Comparison of ENCODE assay signal across 11 cellular contexts in the genomic region with DNA sequence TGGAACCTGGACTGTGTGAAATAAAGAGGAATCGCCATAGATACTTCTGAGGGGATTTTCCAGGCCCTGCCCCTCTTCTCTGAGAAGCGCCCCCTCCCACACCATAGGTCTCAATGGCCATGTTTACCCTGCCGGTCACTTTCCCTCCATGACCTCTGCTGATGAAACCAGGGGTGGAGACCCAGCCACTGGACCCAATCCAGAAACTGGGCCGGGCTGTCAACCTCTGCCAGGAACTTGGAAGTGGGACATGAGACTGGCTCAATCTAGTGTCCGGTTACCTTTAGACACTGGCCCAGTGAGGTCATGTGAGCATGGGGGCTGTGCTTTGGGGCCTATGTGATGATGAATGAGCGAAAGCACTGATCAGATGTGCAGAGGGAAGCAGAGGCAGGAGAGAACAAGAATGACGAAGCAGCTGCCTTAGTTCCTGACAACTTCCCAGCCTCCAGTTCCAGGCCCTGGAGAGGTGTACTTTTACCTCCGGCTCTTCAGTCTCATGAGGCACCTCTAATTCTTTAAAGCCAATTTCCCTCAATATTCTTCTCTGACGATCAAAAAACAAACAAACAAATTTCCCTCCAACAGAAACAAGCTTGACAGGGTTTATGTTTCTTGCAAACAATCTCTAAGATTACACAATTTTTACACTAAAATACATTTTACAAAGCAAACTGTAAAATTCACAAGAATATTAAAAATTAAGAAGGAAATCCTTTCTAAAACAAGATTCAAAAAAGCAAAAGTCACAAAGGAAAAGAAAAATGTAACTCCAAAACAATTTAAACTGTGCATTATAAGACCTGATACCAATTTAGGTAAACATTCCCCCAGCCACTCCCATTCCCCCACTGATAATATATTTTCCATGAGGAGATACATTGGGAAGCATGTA. TPM values are rescaled to one million over a fixed set of nuclear protein-coding genes. Genes with fewer than 3 reads are reported as not detected.
DNase-seq lines count a peak whose midpoint lies in the region; ATAC-seq, FAIRE-seq and TF ChIP-seq lines count a peak whose summit lies in the region.
"Had no signal": no experiment of that assay in that cellular context is flagged by ENCODE, and none has a peak within 500 bp of the region (broad histone marks: within the 10 kb centered on the region; RNA-seq: fewer than 3 reads in every experiment).

No MANE protein-coding gene starts in this region.

- H3K9me3 Mint-ChIP-seq in MCF 10A (ENCODE audit: unreplicated experiment): no peaks in the 10 kb centered on the region
- H3K9me3 Mint-ChIP-seq in activated CD8-positive, alpha-beta T cell treated with anti-CD3 and anti-CD28 coated beads, Interleukin-2, amount 10 ng/mL, durations not matched to agents 7 days and 5 days (ENCODE audit: insufficient read depth): no peaks in the 10 kb centered on the region

- POLR2A ChIA-PET in MCF 10A (lab: Yijun Ruan, JAX): interaction anchor here (1.0 to 1.2 kb wide), 4 partner anchors 18 to 139 kb away, joined by 3 to 4 read pairs (median 4); a partner anchor contains a TSS
- POLR2A ChIA-PET in activated CD8-positive, alpha-beta T cell treated with anti-CD3 and anti-CD28 coated beads, Interleukin-2, amount 10 ng/mL, durations not matched to agents 7 days and 5 days (lab: Charles Lee): interaction anchor here (0.6 kb wide), 1 partner anchor 67 kb away, joined by 3 read pairs; no protein-coding TSS in a partner anchor

- DNase-seq in HT1080 (ENCODE audit: low read depth) (peak; percentile 40), MCF 10A (ENCODE audit: unreplicated experiment) (peak; percentile 94), left kidney (ENCODE audit: low read depth, low spot score) (peak; percentile 84), superior temporal gyrus (ENCODE audit: extremely low spot score) (peak; percentile 8), frontal cortex (ENCODE audit: low spot score in 2 of 2) (no peak), COR-L47 (lab: John Stamatoyannopoulos, UW) (no peak)
- no peak for DNase-seq in activated CD8-positive, alpha-beta T cell treated with anti-CD3 and anti-CD28 coated beads, Interleukin-2, amount 10 ng/mL, durations not matched to agents 7 days and 5 days
- DNase-seq: activated CD4-positive, alpha-beta T cell treated with anti-CD3 and anti-CD28 coated beads, Interleukin-2, amount 50 U/mL, for 1 hour; NCI-H1694 treated with DMSO at 0.1 percent for 48 hours had no signal

- intact Hi-C loops in MCF 10A (cut with micrococcal nuclease): loop anchor here (5.0 kb wide), 2 partner anchors 77 to 137 kb away; a partner anchor contains a TSS

- peak overlapping the region; percentile 93 for H3K27ac Mint-ChIP-seq in MCF 10A (ENCODE audit: low read depth, unreplicated experiment)
- H3K27ac Mint-ChIP-seq in activated CD8-positive, alpha-beta T cell treated with anti-CD3 and anti-CD28 coated beads, Interleukin-2, amount 10 ng/mL, durations not matched to agents 7 days and 5 days: no peak overlapping the region

- FAIRE-seq in frontal cortex (lab: Jason Lieb, UNC): no peak
- FAIRE-seq: GM12878 had no signal

- TF ChIP-seq CTCF in MCF 10A (IDR thresholded peaks at IDR 0.05; ENCODE audit: unreplicated experiment): no peak

- CTCF ChIA-PET in MCF 10A (lab: Yijun Ruan, JAX): interaction anchor here (1.1 kb wide), 1 partner anchor 18 kb away, joined by 3 read pairs; no protein-coding TSS in a partner anchor
- CTCF ChIA-PET in activated CD8-positive, alpha-beta T cell treated with anti-CD3 and anti-CD28 coated beads, Interleukin-2, amount 10 ng/mL, durations not matched to agents 7 days and 5 days (lab: Charles Lee): interaction anchor here (1.8 kb wide), 1 partner anchor 18 kb away, joined by 4 read pairs; no protein-coding TSS in a partner anchor

- BruUV-seq in MCF 10A (replicated peaks; lab: Mats Ljungman, UMichigan): TSS peak; percentile 85

- peak overlapping the region; percentile 56 for H3K4me3 Mint-ChIP-seq in MCF 10A (ENCODE audit: unreplicated experiment)
- H3K4me3 Mint-ChIP-seq in activated CD8-positive, alpha-beta T cell treated with anti-CD3 and anti-CD28 coated beads, Interleukin-2, amount 10 ng/mL, durations not matched to agents 7 days and 5 days: no peak overlapping the region

- H3K4me1 Mint-ChIP-seq in MCF 10A (ENCODE audit: insufficient read depth, unreplicated experiment): peaks cover 46% of the 10 kb centered on the region
- H3K4me1 Mint-ChIP-seq in activated CD8-positive, alpha-beta T cell treated with anti-CD3 and anti-CD28 coated beads, Interleukin-2, amount 10 ng/mL, durations not matched to agents 7 days and 5 days (ENCODE audit: low read depth): peaks cover 8% of the 10 kb centered on the region

- no peaks in the 10 kb centered on the region for H3K36me3 Mint-ChIP-seq in MCF 10A (ENCODE audit: insufficient read depth, unreplicated experiment)
- H3K36me3 Mint-ChIP-seq in activated CD8-positive, alpha-beta T cell treated with anti-CD3 and anti-CD28 coated beads, Interleukin-2, amount 10 ng/mL, durations not matched to agents 7 days and 5 days (ENCODE audit: low read depth): peaks cover 3% of the 10 kb centered on the region

- no peaks in the 10 kb centered on the region for H3K27me3 Mint-ChIP-seq in MCF 10A (ENCODE audit: insufficient read depth, unreplicated experiment)
- H3K27me3 Mint-ChIP-seq in activated CD8-positive, alpha-beta T cell treated with anti-CD3 and anti-CD28 coated beads, Interleukin-2, amount 10 ng/mL, durations not matched to agents 7 days and 5 days (ENCODE audit: low read depth): peaks cover 45% of the 10 kb centered on the region

- ATAC-seq in HG02763 (IDR thresholded peaks at IDR 0.05; ENCODE audit: unreplicated experiment): no peak
- no peak for ATAC-seq in activated CD8-positive, alpha-beta T cell treated with anti-CD3 and anti-CD28 coated beads, Interleukin-2, amount 10 ng/mL, durations not matched to agents 7 days and 5 days
- ATAC-seq: GM12878 had no signal

RNA-seq across cellular contexts. Expression of a gene that starts 4.8 kb away (rescaled TPM):
- 1.7 and 2.2 TPM in 2 replicates for total RNA-seq in HT1080 (2014; rRNA removed; shearing (Covaris generic))
- 1.9 TPM in 2 replicates for polyA plus RNA-seq in HT1080 (2015; cell fraction: cytosol; rRNA removed)
- polyA plus RNA-seq in HT1080 (2015; cell fraction: nucleus; rRNA removed): 5.1 and 6.7 TPM in 2 replicates
- total RNA-seq in MCF 10A (2022): 11.1 and 11.2 TPM in 2 replicates
- 7.7 TPM for total RNA-seq in frontal cortex
- under 1 TPM; 0.24 to 0.83 TPM for total RNA-seq in activated CD8-positive, alpha-beta T cell treated with anti-CD3 and anti-CD28 coated beads, Interleukin-2, amount 10 ng/mL, durations not matched to agents 7 days and 5 days

RNA-seq across cellular contexts. Expression of a gene that starts 51.9 kb away (rescaled TPM):
- 4.3 and 5.6 TPM in 2 replicates for total RNA-seq in HT1080 (2014; rRNA removed; shearing (Covaris generic))
- 1.4 TPM in 2 replicates for polyA plus RNA-seq in HT1080 (2015; cell fraction: cytosol; rRNA removed)
- 1.9 TPM in 2 replicates for polyA plus RNA-seq in HT1080 (2015; cell fraction: nucleus; rRNA removed)
- total RNA-seq in MCF 10A (2022) (0.32 and 0.89 TPM in 2 replicates), frontal cortex (1.2 TPM)
- total RNA-seq in activated CD8-positive, alpha-beta T cell treated with anti-CD3 and anti-CD28 coated beads, Interleukin-2, amount 10 ng/mL, durations not matched to agents 7 days and 5 days: 10 to 100 TPM; 75.0 to 80.3 TPM

RNA-seq across cellular contexts. Expression of a gene that starts 54.6 kb away (rescaled TPM):
- total RNA-seq in HT1080 (2014; rRNA removed; shearing (Covaris generic)): 1.2 and 1.4 TPM in 2 replicates
- polyA plus RNA-seq in HT1080 (2015; cell fraction: cytosol; rRNA removed): 0.43 and 0.85 TPM in 2 replicates
- polyA plus RNA-seq in HT1080 (2015; cell fraction: nucleus; rRNA removed): 0.48 and 1.3 TPM in 2 replicates
- total RNA-seq in MCF 10A (2022): 0.49 and 1.5 TPM in 2 replicates
- total RNA-seq in frontal cortex: 2.0 TPM
- 10 to 100 TPM; 11.4 to 12.1 TPM for total RNA-seq in activated CD8-positive, alpha-beta T cell treated with anti-CD3 and anti-CD28 coated beads, Interleukin-2, amount 10 ng/mL, durations not matched to agents 7 days and 5 days

Comparison
In these comparisons a context has a peak if more than half of its experiments do, and no peak if none do; other contexts are left out.
1. DNase-seq: peak in HT1080 (single experiment), MCF 10A (single experiment), left kidney (single experiment) and superior temporal gyrus (single experiment); none in frontal cortex (0 of 2), COR-L47 (single experiment) and activated CD8-positive, alpha-beta T cell treated with anti-CD3 and anti-CD28 coated beads, Interleukin-2, amount 10 ng/mL, durations not matched to agents 7 days and 5 days (single experiment).
2. RNA of a gene that starts 51.9 kb away (total RNA-seq): 75.0 to 80.3 TPM in activated CD8-positive, alpha-beta T cell treated with anti-CD3 and anti-CD28 coated beads, Interleukin-2, amount 10 ng/mL, durations not matched to agents 7 days and 5 days; 4.3 to 5.6 TPM in HT1080, 1.2 TPM in frontal cortex (single experiment) and 0.32 to 0.89 TPM in MCF 10A; every median in the first group is over 10 times any median in the second.